Comparison of ENCODE assay signal across 8 cellular contexts in the genomic region with DNA sequence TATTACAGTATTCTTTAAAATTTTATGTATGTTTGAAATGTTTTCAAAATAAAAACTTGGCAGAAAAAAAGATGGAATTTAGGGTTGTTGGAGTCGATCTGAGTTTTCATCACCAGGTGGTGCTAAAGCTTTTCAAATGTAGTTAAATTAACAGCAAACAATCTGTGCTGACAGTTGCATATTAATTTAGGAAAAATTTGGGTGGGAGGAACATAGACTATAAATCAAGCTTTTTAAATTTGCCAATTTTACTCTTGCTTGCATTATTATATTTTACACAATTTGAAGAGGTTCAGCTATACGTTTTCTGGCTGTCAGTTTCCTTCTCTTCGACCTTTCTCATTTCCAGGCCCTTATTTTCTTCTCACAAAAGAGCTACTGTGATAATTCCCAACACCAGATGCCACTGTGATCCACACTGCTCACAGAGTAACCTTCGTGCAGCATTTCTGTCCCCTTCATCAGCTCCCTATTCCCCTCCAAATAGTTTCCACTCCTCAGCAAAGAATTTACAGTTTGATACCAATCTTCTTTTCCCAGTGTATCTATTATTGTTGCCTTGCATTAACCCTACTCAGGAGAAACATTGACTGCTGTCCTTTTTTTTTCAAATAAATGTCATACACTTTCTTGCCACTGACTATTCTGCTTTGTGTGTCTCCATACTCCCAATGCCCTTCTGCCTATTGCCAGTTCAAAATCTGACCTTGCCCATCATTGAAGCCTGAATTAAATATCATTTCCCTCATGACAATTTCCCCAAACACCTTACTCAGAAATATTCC. TPM values are rescaled to one million over a fixed set of nuclear protein-coding genes. Genes with fewer than 3 reads are reported as not detected.
DNase-seq lines count a peak whose midpoint lies in the region; ATAC-seq and TF ChIP-seq lines count a peak whose summit lies in the region.

No MANE protein-coding gene starts in this region.

- no CpG with 5 or more reads among the region's 4 CpGs for WGBS in IMR-90 (ENCODE audit: extremely low coverage in 2 of 2, insufficient read length in 1 of 2), 2 experiments
- 29 to 44% methylated on average over 4 of the region's 4 CpGs for WGBS in sigmoid colon, 2 donors

- H3K36me3 ChIP-seq in IMR-90 (ENCODE audit: control insufficient read depth, insufficient read depth, low read length) (no peaks in the 10 kb centered on the region), sigmoid colon (no peaks in the 10 kb centered on the region)

- H2BK120ac ChIP-seq in IMR-90 (ENCODE audit: low read depth, low read length), result no peak overlapping the region

- H3K27ac ChIP-seq in IMR-90 (ENCODE audit: insufficient read depth, low read length), result no peak overlapping the region
- no peak overlapping the region for H3K27ac ChIP-seq in sigmoid colon

- DNase-seq in DMS 273 (lab: John Stamatoyannopoulos, UW; ENCODE audit: unreplicated experiment) (peak; percentile 79), IMR-90 (peak; percentile 54), SW480 (ENCODE audit: low spot score) (peak; percentile 28), globus pallidus (ENCODE audit: low spot score) (peak; percentile 91), sigmoid colon (no peak), islet precursor cell (no peak), NCI-H526 treated with DMSO at 0.1 percent for 48 hours (lab: John Stamatoyannopoulos, UW) (no peak)

- H3K56ac ChIP-seq in IMR-90 (ENCODE audit: extremely low read depth, insufficient read depth, low read length), result no peak overlapping the region

- POLR2A ChIA-PET in IMR-90 (lab: Charles Lee; ENCODE audit: unreplicated experiment), result no interaction called here

- peak overlapping the region; percentile 15; the same call in 1 of the 2 replicates for H4K5ac ChIP-seq in IMR-90 (ENCODE audit: low read depth, low read length)

- H3K4me1 ChIP-seq in IMR-90 (ENCODE audit: control insufficient read depth, insufficient read depth, low read length), result peaks cover 4% of the 10 kb centered on the region; the same call in 1 of the 2 replicates
- H3K4me1 ChIP-seq in sigmoid colon, result peaks cover 0 to 7% (median 3%) of the 10 kb centered on the region in 4 donors

- H3K4me3 ChIP-seq in IMR-90 (ENCODE audit: insufficient read depth, low read depth, low read length) (no peak overlapping the region), sigmoid colon (no peak overlapping the region)

- H3K14ac ChIP-seq in IMR-90 (replicated peaks; ENCODE audit: low read depth, low read length), result 0 out of 2 replicates have a peak overlapping the region, but pooled peaks have one; percentile 24

- peak; percentile 78 for TF ChIP-seq RAD21 in IMR-90 (IDR thresholded peaks at IDR 0.05; ENCODE audit: low read length)

- H3K4ac ChIP-seq in IMR-90 (ENCODE audit: low read depth, low read length), result no peak overlapping the region

- H3K9me1 ChIP-seq in IMR-90 (ENCODE audit: insufficient read depth, low read length), result no peaks in the 10 kb centered on the region

- ATAC-seq in IMR-90 (ENCODE audit: low read depth) (peak; percentile 75), HG03025 (IDR thresholded peaks at IDR 0.05; ENCODE audit: low FRiP score, unreplicated experiment) (no peak)

- H2BK5ac ChIP-seq in IMR-90 (ENCODE audit: low read depth, low read length, poor library complexity, severe bottlenecking), result no peak overlapping the region

- H2BK20ac ChIP-seq in IMR-90 (ENCODE audit: low read depth, low read length), result no peak overlapping the region

- no TSS peak for BruUV-seq in IMR-90 (replicated peaks; lab: Mats Ljungman, UMichigan)

- H2BK15ac ChIP-seq in IMR-90 (ENCODE audit: low read depth, low read length), result no peak overlapping the region

- no peak for TF ChIP-seq EP300 in sigmoid colon (IDR thresholded peaks at IDR 0.05)

- dilution Hi-C loops in IMR-90 (cut with HindIII; ENCODE audit: low sequenced_read_pairs, unreplicated experiment), result no loop called here

- H3K27me3 ChIP-seq in IMR-90 (ENCODE audit: control insufficient read depth, insufficient read depth, low read length), result no peaks in the 10 kb centered on the region
- H3K27me3 ChIP-seq in sigmoid colon, result no peaks in the 10 kb centered on the region

- peak; percentile 71 for TF ChIP-seq CTCF in IMR-90 (conservative IDR thresholded peaks at IDR 0.05; ENCODE audit: low read depth, low read length)
- TF ChIP-seq CTCF in sigmoid colon (IDR thresholded peaks at IDR 0.05), result peak; percentile 7 to 58 (median 46)

- intact Hi-C loops in IMR-90 (cut with micrococcal nuclease), result loop anchor here (1.0 to 2.0 kb wide), 6 partner anchors 89 to 810 kb away; a partner anchor contains a TSS
- intact Hi-C loops in sigmoid colon (cut with DNase I), result loop anchor here (1.0 to 5.0 kb wide), 2 partner anchors 500 to 605 kb away; a partner anchor contains a TSS

- no peak overlapping the region for H2AFZ ChIP-seq in IMR-90 (replicated peaks; ENCODE audit: low read length, poor library complexity)

- no peak overlapping the region for H2AK9ac ChIP-seq in IMR-90 (replicated peaks; ENCODE audit: low read depth, low read length, poor library complexity)

- H3K23ac ChIP-seq in IMR-90 (ENCODE audit: low read depth, low read length), result no peak overlapping the region

- 0 out of 2 replicates have a peak overlapping the region, but pooled peaks have one; percentile 26 for H3K4me2 ChIP-seq in IMR-90 (ENCODE audit: low read depth, low read length)

- H4K91ac ChIP-seq in IMR-90 (ENCODE audit: insufficient read depth, low read depth, low read length), result no peak overlapping the region

- no peak overlapping the region for H3K9ac ChIP-seq in IMR-90 (ENCODE audit: low read depth, low read length)

- H3K79me1 ChIP-seq in IMR-90 (ENCODE audit: low read depth in 1 of 2, low read length in 2 of 2), result no peaks in the 10 kb centered on the region

- CTCF ChIA-PET in IMR-90 (lab: Yijun Ruan, JAX), result interaction anchor here (0.7 to 1.3 kb wide), 10 partner anchors 40 to 810 kb away, joined by 3 to 11 read pairs (median 3); no protein-coding TSS in a partner anchor

- in situ Hi-C loops in IMR-90 (cut with MboI; ENCODE audit: low sequenced_read_pairs), result loop anchor here (5.0 to 25.0 kb wide), 4 partner anchors 85 to 800 kb away; no protein-coding TSS in a partner anchor

- no peaks in the 10 kb centered on the region for H3K9me3 ChIP-seq in IMR-90 (ENCODE audit: control insufficient read depth, insufficient read depth, low read length)
- H3K9me3 ChIP-seq in sigmoid colon, result no peaks in the 10 kb centered on the region

- no peaks in the 10 kb centered on the region for H4K20me1 ChIP-seq in IMR-90 (ENCODE audit: insufficient read depth, low read length)

- no peak overlapping the region for H2AK5ac ChIP-seq in IMR-90 (ENCODE audit: low read depth, low read length)

- TF ChIP-seq POLR2A in IMR-90 (IDR thresholded peaks at IDR 0.05; ENCODE audit: low read depth, low read length) (no peak), sigmoid colon (IDR thresholded peaks at IDR 0.05) (no peak)

- peak overlapping the region; percentile 42; the same call in 1 of the 2 replicates for H3K18ac ChIP-seq in IMR-90 (ENCODE audit: low read depth, low read length)

- no peak overlapping the region for H4K8ac ChIP-seq in IMR-90 (ENCODE audit: low read depth in 2 of 2, low read length in 2 of 2)

TF ChIP-seq in IMR-90, 13 proteins besides CTCF, POLR2A, EP300 and RAD21:
- TF ChIP-seq, protein P1, sequence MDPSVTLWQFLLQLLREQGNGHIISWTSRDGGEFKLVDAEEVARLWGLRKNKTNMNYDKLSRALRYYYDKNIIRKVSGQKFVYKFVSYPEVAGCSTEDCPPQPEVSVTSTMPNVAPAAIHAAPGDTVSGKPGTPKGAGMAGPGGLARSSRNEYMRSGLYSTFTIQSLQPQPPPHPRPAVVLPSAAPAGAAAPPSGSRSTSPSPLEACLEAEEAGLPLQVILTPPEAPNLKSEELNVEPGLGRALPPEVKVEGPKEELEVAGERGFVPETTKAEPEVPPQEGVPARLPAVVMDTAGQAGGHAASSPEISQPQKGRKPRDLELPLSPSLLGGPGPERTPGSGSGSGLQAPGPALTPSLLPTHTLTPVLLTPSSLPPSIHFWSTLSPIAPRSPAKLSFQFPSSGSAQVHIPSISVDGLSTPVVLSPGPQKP (IDR thresholded peaks at IDR 0.05; ENCODE audit: borderline replicate concordance, low read depth, low read length), result no peak
- TF ChIP-seq RCOR1 (IDR thresholded peaks at IDR 0.05; ENCODE audit: insufficient replicate concordance, low read length), result no peak
- TF ChIP-seq NFE2L2 (IDR thresholded peaks at IDR 0.05; ENCODE audit: low read depth, low read length), result no peak
- TF ChIP-seq MAZ (IDR thresholded peaks at IDR 0.05; ENCODE audit: borderline replicate concordance, low read depth, low read length), result no peak
- TF ChIP-seq BHLHE40 (IDR thresholded peaks at IDR 0.05; ENCODE audit: low read depth, low read length), result no peak
- TF ChIP-seq FOS (IDR thresholded peaks at IDR 0.05; ENCODE audit: low read depth, low read length), result no peak
- TF ChIP-seq SMC3 (IDR thresholded peaks at IDR 0.05; ENCODE audit: low read depth, low read length), result peak; percentile 83
- TF ChIP-seq MAFK (IDR thresholded peaks at IDR 0.05; ENCODE audit: low read depth, low read length), result peak; percentile 69
- TF ChIP-seq CHD1 (IDR thresholded peaks at IDR 0.05; ENCODE audit: low read depth, low read length), result no peak

RNA-seq across cellular contexts. Expression of a gene that starts 53.4 kb away (rescaled TPM):
- total RNA-seq in IMR-90 (2012; rRNA removed) (7.7 and 15.0 TPM in 2 replicates), sigmoid colon (10 to 100 TPM in 1 of 4 donors, 1 to 10 TPM in 3; 7.2 to 10.5 (median 8.3) TPM)
- polyA plus RNA-seq in IMR-90 (2012; rRNA removed) (4.4 and 7.8 TPM in 2 replicates), sigmoid colon (1 to 10 TPM; 1.4 to 3.1 (median 1.8) TPM)
- 4.6 and 6.0 TPM in 2 replicates for polyA plus RNA-seq in IMR-90 (2012; cell fraction: cytosol; rRNA removed)
- polyA plus RNA-seq in IMR-90 (2012; cell fraction: nucleus; rRNA removed; ENCODE audit: low replicate concordance), result 1.6 and 4.2 TPM in 2 replicates

Comparison
In these comparisons a context has a peak if more than half of its experiments do, and no peak if none do; other contexts are left out.
1. DNase-seq: peak in DMS 273 (single experiment), IMR-90 (single experiment), SW480 (single experiment) and globus pallidus (single experiment); none in sigmoid colon (single experiment), islet precursor cell (single experiment) and NCI-H526 treated with DMSO at 0.1 percent for 48 hours (single experiment).